ENCODE assay signal across 17 cellular contexts in genomic region chr18:46761054-46761769, GRCh38. TPM values are rescaled to one million over a fixed set of nuclear protein-coding genes. Genes with fewer than 3 reads are reported as not detected.
DNase-seq lines count a peak whose midpoint lies in the region; ATAC-seq and TF ChIP-seq lines count a peak whose summit lies in the region.
"Had no signal": no experiment of that assay in that cellular context is flagged by ENCODE, and none has a peak within 500 bp of the region (broad histone marks: within the 10 kb centered on the region; RNA-seq: fewer than 3 reads in every experiment).

No MANE protein-coding gene starts in this region.

- no peak overlapping the region for H3K27ac Mint-ChIP-seq in effector memory CD8-positive, alpha-beta T cell
- H3K27ac Mint-ChIP-seq: activated B cell treated with CpG ODN at 0.5 μM for 24 hours; activated T-helper 2 cell treated with anti-CD3 and anti-CD28 coated beads, Interferon-gamma antibody, Interleukin-2, Interleukin-4, amounts not matched to agents 10 μg/mL and 5 μg/mL and 100 μg/mL, durations not matched to agents 14 hours and 24 hours and 36 hours; memory B cell had no signal

- H3K4me1 Mint-ChIP-seq in effector memory CD8-positive, alpha-beta T cell (ENCODE audit: low read depth in 2 of 2) = peaks cover 0 to 3% of the 10 kb centered on the region in 2 donors

- no peaks in the 10 kb centered on the region for H3K27me3 ChIP-seq in right atrium auricular region

- no peaks in the 10 kb centered on the region for H3K9me3 Mint-ChIP-seq in effector memory CD8-positive, alpha-beta T cell
- H3K9me3 Mint-ChIP-seq: activated B cell treated with CpG ODN at 0.5 μM for 24 hours; activated T-helper 2 cell treated with anti-CD3 and anti-CD28 coated beads, Interferon-gamma antibody, Interleukin-2, Interleukin-4, amounts not matched to agents 10 μg/mL and 5 μg/mL and 100 μg/mL, durations not matched to agents 14 hours and 24 hours and 36 hours; central memory CD8-positive, alpha-beta T cell; memory B cell had no signal

- H3K4me3 Mint-ChIP-seq in effector memory CD8-positive, alpha-beta T cell = no peak overlapping the region
- H3K4me3 Mint-ChIP-seq: activated B cell treated with CpG ODN at 0.5 μM for 24 hours; central memory CD8-positive, alpha-beta T cell; memory B cell had no signal

- DNase-seq in DMS53 (lab: John Stamatoyannopoulos, UW) (peak; percentile 67), NCI-H146 treated with DMSO at 0.1 percent for 48 hours (lab: John Stamatoyannopoulos, UW; ENCODE audit: unreplicated experiment) (peak; percentile 99), NCI-H69 (lab: John Stamatoyannopoulos, UW) (peak; percentile 98), right atrium auricular region (ENCODE audit: low spot score) (no peak), NCI-H1048 (lab: John Stamatoyannopoulos, UW) (no peak), HCEC 1CT (no peak), AG20443 (ENCODE audit: low spot score) (no peak)
- DNase-seq in effector memory CD8-positive, alpha-beta T cell = no peak
- DNase-seq: activated B cell treated with CpG ODN at 0.5 μM for 24 hours, foreskin keratinocyte, KBM-7, NCI-H226 had no signal

- no peak for ATAC-seq in effector memory CD8-positive, alpha-beta T cell (replicated peaks)
- ATAC-seq: foreskin keratinocyte, Panc1 had no signal

- no peaks in the 10 kb centered on the region for H3K9me3 ChIP-seq in right atrium auricular region

- H3K27ac ChIP-seq in right atrium auricular region = peak overlapping the region; percentile 7 to 49
- H3K27ac ChIP-seq: foreskin keratinocyte had no signal

- H3K4me3 ChIP-seq in right atrium auricular region = no peak overlapping the region

- H3K36me3 ChIP-seq in right atrium auricular region = no peaks in the 10 kb centered on the region

- peaks cover 0 to 30% of the 10 kb centered on the region in 2 donors for H3K4me1 ChIP-seq in right atrium auricular region
- H3K4me1 ChIP-seq: foreskin keratinocyte had no signal

- H3K36me3 Mint-ChIP-seq in effector memory CD8-positive, alpha-beta T cell (ENCODE audit: insufficient read depth) = no peaks in the 10 kb centered on the region
- H3K36me3 Mint-ChIP-seq: memory B cell had no signal

- H3K27me3 Mint-ChIP-seq in effector memory CD8-positive, alpha-beta T cell = peaks cover 71 to 84% of the 10 kb centered on the region in 2 donors

- no peak for TF ChIP-seq CTCF in right atrium auricular region (IDR thresholded peaks at IDR 0.05)

RNA-seq across cellular contexts. Expression of gene ST8SIA5, which starts 4.4 kb away (rescaled TPM):
- total RNA-seq in right atrium auricular region = 1 to 10 TPM; 5.9 to 6.7 TPM
- total RNA-seq: activated B cell treated with CpG ODN at 0.5 μM for 24 hours; activated CD8-positive, alpha-beta memory T cell treated with anti-CD3 and anti-CD28 coated beads for 36 hours; foreskin keratinocyte had no signal

Comparison
In these comparisons a context has a peak if more than half of its experiments do, and no peak if none do; other contexts are left out.
1. DNase-seq: peak in DMS53 (single experiment), NCI-H146 treated with DMSO at 0.1 percent for 48 hours (single experiment) and NCI-H69 (single experiment); none in right atrium auricular region (single experiment), NCI-H1048 (single experiment), HCEC 1CT (single experiment), effector memory CD8-positive, alpha-beta T cell (0 of 3) and AG20443 (single experiment).